ENCODE assay signal across 8 cellular contexts in the genomic region with DNA sequence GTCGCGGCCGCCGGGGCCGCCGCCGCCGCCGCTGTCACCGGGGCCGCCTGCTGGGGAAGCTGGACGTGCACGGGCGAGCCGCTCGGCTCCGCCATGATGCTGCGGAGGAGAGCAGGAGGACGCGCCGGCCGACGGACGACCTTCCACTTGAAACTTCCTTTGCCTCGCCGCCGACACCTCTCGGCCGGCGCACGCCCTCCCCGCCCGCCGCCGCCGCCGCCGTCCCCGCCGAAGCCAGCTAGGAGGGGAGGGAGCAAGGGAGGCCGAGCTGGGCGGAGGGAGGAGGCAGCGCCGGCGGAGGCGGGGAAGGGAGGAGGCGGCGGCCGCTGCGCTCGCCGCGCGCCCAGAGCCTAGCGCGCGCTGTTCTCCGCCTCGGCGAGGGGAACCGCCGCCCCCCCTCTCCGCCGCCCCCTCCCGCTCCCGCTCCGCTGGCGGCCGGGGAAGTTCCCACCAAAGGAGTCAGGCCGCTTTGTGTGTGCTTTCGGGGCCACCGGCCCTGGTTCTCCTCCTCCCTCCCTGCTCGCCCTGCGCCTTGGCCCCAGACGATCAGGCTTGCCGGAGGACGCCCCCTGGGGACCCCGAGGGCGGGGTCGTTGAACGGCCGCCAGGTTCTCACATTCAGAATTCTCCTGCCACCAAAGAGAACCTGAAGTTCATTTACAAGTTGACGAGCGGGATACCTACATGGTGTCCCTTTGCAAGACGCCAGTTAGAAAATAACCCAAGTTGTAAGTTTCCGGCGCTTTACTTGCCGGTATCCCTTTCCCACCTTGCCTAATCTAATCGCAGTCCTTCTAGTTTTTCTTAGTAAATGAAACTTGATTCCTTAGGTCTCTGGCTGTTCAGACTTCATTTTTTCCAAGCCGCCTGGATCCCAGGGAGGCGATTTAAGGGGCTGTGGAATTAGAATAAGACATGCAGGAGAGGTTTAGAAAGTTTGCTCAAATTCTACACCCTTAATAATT. TPM values are rescaled to one million over a fixed set of nuclear protein-coding genes. Genes with fewer than 3 reads are reported as not detected.
DNase-seq lines count a peak whose midpoint lies in the region; ATAC-seq, FAIRE-seq and TF ChIP-seq lines count a peak whose summit lies in the region.

STK39 (minus strand) TSS at position 255 of the 965 bp plus-strand sequence; CDS start at position 95, 160 bp downstream.

- H3K9me1 ChIP-seq in endothelial cell of umbilical vein (replicated peaks; ENCODE audit: control insufficient read depth, extremely low read depth, insufficient read depth, low read length) = no peaks in the 10 kb centered on the region

- H3K4me1 Mint-ChIP-seq in CD4-positive, alpha-beta memory T cell = peaks cover 26 to 53% (median 32%) of the 10 kb centered on the region in 4 donors
- peaks cover 42% of the 10 kb centered on the region for H3K4me1 Mint-ChIP-seq in mesothelial cell of epicardium

- peak within 1 kb of the TSS; percentile 90 to 94 (median 92) for H3K4me3 Mint-ChIP-seq in CD4-positive, alpha-beta memory T cell
- H3K4me3 Mint-ChIP-seq in mesothelial cell of epicardium = peak within 1 kb of the TSS; percentile 91

- TF ChIP-seq CTCF in endothelial cell of umbilical vein (IDR thresholded peaks at IDR 0.05; ENCODE audit: extremely low read depth in 1 of 2, insufficient read depth in 1 of 2, low read depth in 1 of 2, low read length in 2 of 2) = peak; percentile 6
- TF ChIP-seq CTCF in mesothelial cell of epicardium (IDR thresholded peaks at IDR 0.05; ENCODE audit: unreplicated experiment) = no peak

- peak within 1 kb of the TSS; percentile 96 for H2AFZ ChIP-seq in endothelial cell of umbilical vein (ENCODE audit: low read depth, low read length)

- H3K36me3 ChIP-seq in CD4-positive, alpha-beta memory T cell (ENCODE audit: insufficient read depth, low read length) = no peaks in the 10 kb centered on the region
- H3K36me3 ChIP-seq in endothelial cell of umbilical vein (ENCODE audit: control insufficient read depth in 2 of 2, extremely low read depth in 1 of 2, insufficient read depth in 2 of 2, low read length in 2 of 2) = no peaks in the 10 kb centered on the region

- H3K4me3 ChIP-seq in CD4-positive, alpha-beta memory T cell (ENCODE audit: low read length in 2 of 2) = peak within 1 kb of the TSS; percentile 58 to 70
- peak within 1 kb of the TSS; percentile 68 to 83 (median 80) for H3K4me3 ChIP-seq in endothelial cell of umbilical vein (replicated peaks in 1 of 3; ENCODE audit: insufficient read depth in 1 of 3, low read depth in 1 of 3, low read length in 3 of 3)

- POLR2A ChIA-PET in CD4-positive, alpha-beta memory T cell (lab: Charles Lee; ENCODE audit: partially characterized antibody) = interaction anchor here (0.8 to 2.2 kb wide), 5 partner anchors 36 to 102 kb away, joined by 3 to 7 read pairs (median 4); no protein-coding TSS in a partner anchor
- POLR2A ChIA-PET in endothelial cell of umbilical vein (lab: Charles Lee) = no interaction called here

- no peaks in the 10 kb centered on the region for H3K9me3 ChIP-seq in CD4-positive, alpha-beta memory T cell (ENCODE audit: control insufficient read depth in 1 of 2, low read length in 2 of 2)
- no peaks in the 10 kb centered on the region for H3K9me3 ChIP-seq in endothelial cell of umbilical vein (replicated peaks; ENCODE audit: control insufficient read depth, insufficient read depth, low read length)

- dilution Hi-C loops in endothelial cell of umbilical vein (cut with MboI; ENCODE audit: extremely low pct_ligation_motif_present, low sequenced_read_pairs) = no loop called here

- intact Hi-C loops in CD4-positive, alpha-beta memory T cell (cut with micrococcal nuclease) = loop anchor here (1.0 to 10.0 kb wide), 5 partner anchors 54 to 647 kb away; partner anchors contain the start of genes CERS6 and SPC25
- intact Hi-C loops in endothelial cell of umbilical vein (cut with micrococcal nuclease) = loop anchor here (1.0 to 5.0 kb wide), 7 partner anchors 27 to 955 kb away; partner anchors contain the start of gene B3GALT1

- no peaks in the 10 kb centered on the region for H3K9me3 Mint-ChIP-seq in CD4-positive, alpha-beta memory T cell
- H3K9me3 Mint-ChIP-seq in mesothelial cell of epicardium = no peaks in the 10 kb centered on the region

- peaks cover 44% of the 10 kb centered on the region for H3K4me1 ChIP-seq in CD4-positive, alpha-beta memory T cell (ENCODE audit: insufficient read depth, low read length)
- H3K4me1 ChIP-seq in endothelial cell of umbilical vein (ENCODE audit: control insufficient read depth, extremely low read depth, insufficient read depth, low read length) = peaks cover 21% of the 10 kb centered on the region

- ATAC-seq in GM19455 (IDR thresholded peaks at IDR 0.05; ENCODE audit: unreplicated experiment) (peak; percentile 82), HG03575 (IDR thresholded peaks at IDR 0.05; ENCODE audit: extremely low read depth, insufficient number of reproducible peaks, low FRiP score, unreplicated experiment) (peak; percentile 31)

- BruUV-seq in endothelial cell of umbilical vein (replicated peaks; lab: Mats Ljungman, UMichigan) = no TSS peak

- peak; percentile 74 to 81 (median 76) for DNase-seq in CD4-positive, alpha-beta memory T cell
- DNase-seq in NOMO-1 treated with dmso at 0.1 percent for 144 hours (lab: John Stamatoyannopoulos, UW; ENCODE audit: unreplicated experiment) = peak; percentile 67
- peak; percentile 80 for DNase-seq in activated CD8-positive, alpha-beta memory T cell treated with anti-CD3 and anti-CD28 coated beads, Interleukin-2, amount 50 U/mL, for 4 hours
- DNase-seq in endothelial cell of umbilical vein (ENCODE audit: low read depth, low spot score) = peak; percentile 65
- DNase-seq in mesothelial cell of epicardium (ENCODE audit: low spot score in 2 of 2, unreplicated experiment in 2 of 2) = peak; percentile 70 to 79
- peak; percentile 71 to 75 for DNase-seq in stimulated activated CD8-positive, alpha-beta memory T cell treated with anti-CD3 and anti-CD28 coated beads, Interleukin-15, amount 100 ng/mL, for 48 hours (ENCODE audit: low read depth in 2 of 2)

- peak within 1 kb of the TSS; percentile 93 for H3K4me2 ChIP-seq in endothelial cell of umbilical vein (ENCODE audit: insufficient read depth, low read length)

- H3K9ac ChIP-seq in endothelial cell of umbilical vein (replicated peaks; ENCODE audit: extremely low read depth, insufficient read depth, low read length) = peak within 1 kb of the TSS; percentile 78

- peak within 1 kb of the TSS; percentile 89 to 96 (median 96) for H3K27ac Mint-ChIP-seq in CD4-positive, alpha-beta memory T cell
- H3K27ac Mint-ChIP-seq in mesothelial cell of epicardium = peak within 1 kb of the TSS; percentile 96

- CTCF ChIA-PET in CD4-positive, alpha-beta memory T cell (lab: Charles Lee; ENCODE audit: partially characterized antibody) = no interaction called here
- CTCF ChIA-PET in endothelial cell of umbilical vein (lab: Charles Lee) = interaction anchor here (0.7 to 1.2 kb wide), 7 partner anchors 57 to 1083 kb away, joined by 3 to 8 read pairs (median 3); no protein-coding TSS in a partner anchor

- peaks cover 0 to 10% of the 10 kb centered on the region in 2 donors for H3K36me3 Mint-ChIP-seq in CD4-positive, alpha-beta memory T cell
- H3K36me3 Mint-ChIP-seq in mesothelial cell of epicardium = no peaks in the 10 kb centered on the region

- peak; percentile 44 for TF ChIP-seq POLR2A in endothelial cell of umbilical vein (IDR thresholded peaks at IDR 0.05; ENCODE audit: low read depth, low read length)

- no peaks in the 10 kb centered on the region for H3K27me3 Mint-ChIP-seq in CD4-positive, alpha-beta memory T cell
- no peaks in the 10 kb centered on the region for H3K27me3 Mint-ChIP-seq in mesothelial cell of epicardium (ENCODE audit: low read depth)

- FAIRE-seq in endothelial cell of umbilical vein (lab: Jason Lieb, UNC) = peak; percentile 71

- peaks cover 26% of the 10 kb centered on the region for H3K79me2 ChIP-seq in endothelial cell of umbilical vein (ENCODE audit: control insufficient read depth, insufficient read depth, low read length)

- no peaks in the 10 kb centered on the region for H4K20me1 ChIP-seq in endothelial cell of umbilical vein (replicated peaks; ENCODE audit: control insufficient read depth, extremely low read depth, insufficient read depth, low read length)

- no peaks in the 10 kb centered on the region for H3K27me3 ChIP-seq in CD4-positive, alpha-beta memory T cell (ENCODE audit: insufficient read depth, low read length)
- peaks cover 0 to 2% of the 10 kb centered on the region in 2 experiments for H3K27me3 ChIP-seq in endothelial cell of umbilical vein (ENCODE audit: control insufficient read depth in 2 of 2, insufficient read depth in 2 of 2, low read length in 2 of 2)

- peak within 1 kb of the TSS; percentile 73 for H3K27ac ChIP-seq in CD4-positive, alpha-beta memory T cell (ENCODE audit: low read depth, low read length)
- H3K27ac ChIP-seq in endothelial cell of umbilical vein (ENCODE audit: insufficient read depth, low read depth, low read length) = peak within 1 kb of the TSS; percentile 76

TF ChIP-seq in endothelial cell of umbilical vein, 7 proteins besides CTCF, POLR2A, EP300 and RAD21:
- peak; percentile 45 for TF ChIP-seq POLR2AphosphoS5 (IDR thresholded peaks at IDR 0.05; ENCODE audit: insufficient read depth, low read depth, low read length)
- no peak for TF ChIP-seq MAX (IDR thresholded peaks at IDR 0.05; ENCODE audit: insufficient read depth, insufficient read length)
- TF ChIP-seq JUN (IDR thresholded peaks at IDR 0.05; ENCODE audit: borderline replicate concordance, insufficient read depth, insufficient read length, low read depth) = no peak
TF ChIP-seq in endothelial cell of umbilical vein: peak in this region for 1.

RNA-seq across cellular contexts. Expression of gene STK39, which starts in this region (rescaled TPM):
- total RNA-seq in CD4-positive, alpha-beta memory T cell = 10 to 100 TPM; 25.9 to 27.3 TPM
- polyA plus RNA-seq in CD4-positive, alpha-beta memory T cell = 10 to 100 TPM in 1 of 2 donors, 1 to 10 TPM in 1; 4.9 to 10.6 TPM
- total RNA-seq in endothelial cell of umbilical vein (13.1 and 16.2 TPM in 2 replicates), mesothelial cell of epicardium (18.7 to 19.3 TPM (median 18.7 TPM) in 3 replicates)
- polyA plus RNA-seq in endothelial cell of umbilical vein = 4.1 and 4.6 TPM in 2 replicates
- polyA plus RNA-seq in endothelial cell of umbilical vein (2011; cell fraction: cytosol; rRNA removed) = 5.4 and 5.7 TPM in 2 replicates
- 4.1 and 8.3 TPM in 2 replicates for polyA plus RNA-seq in endothelial cell of umbilical vein (2011; cell fraction: nucleus; rRNA removed)
- polyA plus RNA-seq in endothelial cell of umbilical vein (2012) = 12.3 and 16.2 TPM in 2 replicates
- polyA minus RNA-seq in endothelial cell of umbilical vein = 4.2 and 5.2 TPM in 2 replicates
- polyA minus RNA-seq in endothelial cell of umbilical vein (2011; cell fraction: cytosol; rRNA and poly(A)+ RNA removed) = 2.8 TPM
- polyA minus RNA-seq in endothelial cell of umbilical vein (2011; cell fraction: nucleus; rRNA and poly(A)+ RNA removed) = 7.3 and 11.8 TPM in 2 replicates

Comparison
In these comparisons a context has a peak if more than half of its experiments do, and no peak if none do; other contexts are left out.
1. Peak in every context shown above with its lines: DNase-seq, ATAC-seq, H3K4me3 ChIP-seq and H3K27ac ChIP-seq.